8 cellular contexts compared by ENCODE assay signal in the genomic region with DNA sequence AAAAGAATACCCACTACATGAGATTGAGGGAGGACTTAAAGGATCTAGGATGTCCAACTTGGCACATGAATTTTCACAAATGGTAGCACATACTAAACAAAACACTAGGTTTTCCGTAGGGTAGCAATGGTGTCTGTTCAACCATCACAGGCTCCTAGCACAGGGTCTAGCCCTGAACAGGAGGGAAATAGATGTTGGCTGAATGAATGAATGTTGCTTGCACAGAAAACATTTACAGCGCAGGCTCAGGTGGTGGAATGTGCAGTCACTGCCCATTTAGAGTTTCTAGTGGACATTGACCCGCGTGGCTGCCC. TPM values are rescaled to one million over a fixed set of nuclear protein-coding genes. Genes with fewer than 3 reads are reported as not detected.
A peak's percentile ranks its signal among the peaks of the same experiment; 100 is the strongest.
DNase-seq lines count a peak whose midpoint lies in the region; ATAC-seq and TF ChIP-seq lines count a peak whose summit lies in the region.

No MANE protein-coding gene starts in this region.

- no peak for DNase-seq in activated CD4-positive, alpha-beta T cell treated with anti-CD3 and anti-CD28 coated beads for 36 hours
- DNase-seq in activated CD4-positive, alpha-beta T cell treated with anti-CD3 and anti-CD28 coated beads, Interleukin-2, amount 50 U/mL, for 48 hours = no peak
- DNase-seq in activated T-helper 2 cell treated with anti-CD3 and anti-CD28 coated beads, Interferon-gamma antibody, Interleukin-2, Interleukin-4, amounts not matched to agents 10 μg/mL and 5 μg/mL and 100 μg/mL, durations not matched to agents 14 hours and 24 hours and 36 hours (ENCODE audit: low spot score) = no peak
- no peak for DNase-seq in right lobe of liver
- DNase-seq in uterus = no peak
- no peak for DNase-seq in OCI-M1 (lab: John Stamatoyannopoulos, UW)
- no peak for DNase-seq in T1000 (lab: John Stamatoyannopoulos, UW)

- H3K27me3 ChIP-seq in right lobe of liver = no peaks in the 10 kb centered on the region
- H3K27me3 ChIP-seq in uterus = no peaks in the 10 kb centered on the region

- H3K9me3 Mint-ChIP-seq in activated CD4-positive, alpha-beta T cell treated with anti-CD3 and anti-CD28 coated beads for 36 hours (ENCODE audit: low read depth) = no peaks in the 10 kb centered on the region
- H3K9me3 Mint-ChIP-seq in activated T-helper 2 cell treated with anti-CD3 and anti-CD28 coated beads, Interferon-gamma antibody, Interleukin-2, Interleukin-4, amounts not matched to agents 10 μg/mL and 5 μg/mL and 100 μg/mL, durations not matched to agents 14 hours and 24 hours and 36 hours = no peaks in the 10 kb centered on the region

- TF ChIP-seq POLR2A in right lobe of liver (IDR thresholded peaks at IDR 0.05) (no peak), uterus (IDR thresholded peaks at IDR 0.05) (no peak)

- intact Hi-C loops in activated CD4-positive, alpha-beta T cell treated with anti-CD3 and anti-CD28 coated beads for 36 hours (cut with DNase I, micrococcal nuclease) = loop anchor here (1.0 to 10.0 kb wide), 8 partner anchors 17 to 1794 kb away; a partner anchor contains a TSS
- intact Hi-C loops in activated T-helper 2 cell treated with anti-CD3 and anti-CD28 coated beads, Interferon-gamma antibody, Interleukin-2, Interleukin-4, amounts not matched to agents 10 μg/mL and 5 μg/mL and 100 μg/mL, durations not matched to agents 14 hours and 24 hours and 36 hours (cut with micrococcal nuclease) = loop anchor here (1.0 to 10.0 kb wide), 11 partner anchors 17 to 1866 kb away; a partner anchor contains a TSS
- intact Hi-C loops in right lobe of liver (cut with DNase I) (no loop called here), uterus (cut with DNase I; ENCODE audit: low total_unique reads) (no loop called here)

- peaks cover 47% of the 10 kb centered on the region for H3K4me1 Mint-ChIP-seq in activated CD4-positive, alpha-beta T cell treated with anti-CD3 and anti-CD28 coated beads for 36 hours
- H3K4me1 Mint-ChIP-seq in activated T-helper 2 cell treated with anti-CD3 and anti-CD28 coated beads, Interferon-gamma antibody, Interleukin-2, Interleukin-4, amounts not matched to agents 10 μg/mL and 5 μg/mL and 100 μg/mL, durations not matched to agents 14 hours and 24 hours and 36 hours (ENCODE audit: low read depth) = peaks cover 41% of the 10 kb centered on the region

- H3K27me3 Mint-ChIP-seq in activated CD4-positive, alpha-beta T cell treated with anti-CD3 and anti-CD28 coated beads for 36 hours = no peaks in the 10 kb centered on the region
- no peaks in the 10 kb centered on the region for H3K27me3 Mint-ChIP-seq in activated T-helper 2 cell treated with anti-CD3 and anti-CD28 coated beads, Interferon-gamma antibody, Interleukin-2, Interleukin-4, amounts not matched to agents 10 μg/mL and 5 μg/mL and 100 μg/mL, durations not matched to agents 14 hours and 24 hours and 36 hours (ENCODE audit: low read depth)

- CTCF ChIA-PET in activated CD4-positive, alpha-beta T cell treated with anti-CD3 and anti-CD28 coated beads for 36 hours (lab: Charles Lee) = interaction anchor here (0.8 to 1.8 kb wide), 4 partner anchors 16 to 335 kb away, joined by 3 to 9 read pairs (median 4); no protein-coding TSS in a partner anchor

- H3K4me3 ChIP-seq in right lobe of liver (peak overlapping the region; percentile 67 to 87 (median 79)), uterus (peak overlapping the region; percentile 70 to 86)

- WGBS in right lobe of liver (ENCODE audit: insufficient coverage, low coverage, low lambda C conversion rate, missing lambda C conversion rate) = 0% methylated on average over 4 of the region's 4 CpGs

- peak; percentile 2 for ATAC-seq in activated CD4-positive, alpha-beta T cell treated with anti-CD3 and anti-CD28 coated beads for 36 hours
- peak; percentile 3 for ATAC-seq in HG03045 (IDR thresholded peaks at IDR 0.05; ENCODE audit: unreplicated experiment)
- no peak for ATAC-seq in right lobe of liver

- H3K9me3 ChIP-seq in right lobe of liver = no peaks in the 10 kb centered on the region
- H3K9me3 ChIP-seq in uterus = no peaks in the 10 kb centered on the region

- H3K36me3 Mint-ChIP-seq in activated CD4-positive, alpha-beta T cell treated with anti-CD3 and anti-CD28 coated beads for 36 hours (ENCODE audit: low read depth) = peaks cover 4% of the 10 kb centered on the region
- peaks cover 11% of the 10 kb centered on the region for H3K36me3 Mint-ChIP-seq in activated T-helper 2 cell treated with anti-CD3 and anti-CD28 coated beads, Interferon-gamma antibody, Interleukin-2, Interleukin-4, amounts not matched to agents 10 μg/mL and 5 μg/mL and 100 μg/mL, durations not matched to agents 14 hours and 24 hours and 36 hours (ENCODE audit: low read depth)

- H3K27ac Mint-ChIP-seq in activated CD4-positive, alpha-beta T cell treated with anti-CD3 and anti-CD28 coated beads for 36 hours = peak overlapping the region; percentile 96
- H3K27ac Mint-ChIP-seq in activated T-helper 2 cell treated with anti-CD3 and anti-CD28 coated beads, Interferon-gamma antibody, Interleukin-2, Interleukin-4, amounts not matched to agents 10 μg/mL and 5 μg/mL and 100 μg/mL, durations not matched to agents 14 hours and 24 hours and 36 hours = peak overlapping the region; percentile 99

- H3K4me1 ChIP-seq in right lobe of liver (peaks cover 0 to 33% (median 3%) of the 10 kb centered on the region in 4 donors), uterus (peaks cover 5 to 6% of the 10 kb centered on the region in 2 donors)

- H3K36me3 ChIP-seq in right lobe of liver (no peaks in the 10 kb centered on the region), uterus (no peaks in the 10 kb centered on the region)

- POLR2A ChIA-PET in activated CD4-positive, alpha-beta T cell treated with anti-CD3 and anti-CD28 coated beads for 36 hours (lab: Charles Lee) = interaction anchor here (0.9 to 1.4 kb wide), 4 partner anchors 9 to 150 kb away, joined by 3 to 8 read pairs (median 4); no protein-coding TSS in a partner anchor

- TF ChIP-seq CTCF in right lobe of liver (IDR thresholded peaks at IDR 0.05) (no peak), uterus (IDR thresholded peaks at IDR 0.05) (no peak)

- H3K4me3 Mint-ChIP-seq in activated CD4-positive, alpha-beta T cell treated with anti-CD3 and anti-CD28 coated beads for 36 hours = peak overlapping the region; percentile 95
- H3K4me3 Mint-ChIP-seq in activated T-helper 2 cell treated with anti-CD3 and anti-CD28 coated beads, Interferon-gamma antibody, Interleukin-2, Interleukin-4, amounts not matched to agents 10 μg/mL and 5 μg/mL and 100 μg/mL, durations not matched to agents 14 hours and 24 hours and 36 hours (ENCODE audit: low read depth) = peak overlapping the region; percentile 99

- H3K27ac ChIP-seq in right lobe of liver (peak overlapping the region; percentile 76 to 96 (median 87)), uterus (peak overlapping the region; percentile 81 to 84)

RNA-seq across cellular contexts. Expression of a gene that starts 1.9 kb away (rescaled TPM):
- total RNA-seq in activated CD4-positive, alpha-beta T cell treated with anti-CD3 and anti-CD28 coated beads for 36 hours = 10 to 100 TPM; 71.3 to 85.9 TPM
- 74.3 and 93.8 TPM in 2 replicates for total RNA-seq in activated T-helper 2 cell treated with anti-CD3 and anti-CD28 coated beads, Interferon-gamma antibody, Interleukin-2, Interleukin-4, amounts not matched to agents 10 μg/mL and 5 μg/mL and 100 μg/mL, durations not matched to agents 14 hours and 24 hours and 36 hours
- total RNA-seq in right lobe of liver = 10 to 100 TPM; 27.8 to 50.1 (median 43.2) TPM
- total RNA-seq in uterus = 100 to 1,000 TPM in 3 of 4 donors, 10 to 100 TPM in 1; 69.7 to 133 (median 116) TPM

Comparison
In these comparisons a context has a peak if more than half of its experiments do, and no peak if none do; other contexts are left out.
1. ATAC-seq: peak in activated CD4-positive, alpha-beta T cell treated with anti-CD3 and anti-CD28 coated beads for 36 hours (single experiment) and HG03045 (single experiment); none in right lobe of liver (0 of 4).
2. intact Hi-C loops: an anchor here in activated CD4-positive, alpha-beta T cell treated with anti-CD3 and anti-CD28 coated beads for 36 hours (1.0 to 10.0 kb wide) and activated T-helper 2 cell treated with anti-CD3 and anti-CD28 coated beads, Interferon-gamma antibody, Interleukin-2, Interleukin-4, amounts not matched to agents 10 μg/mL and 5 μg/mL and 100 μg/mL, durations not matched to agents 14 hours and 24 hours and 36 hours (1.0 to 10.0 kb wide); none called in right lobe of liver and uterus.